Comparison of ENCODE assay signal across 12 cellular contexts in genomic region chr11:35007277-35007676, GRCh38.
DNase-seq lines count a peak whose midpoint lies in the region; ATAC-seq lines count a peak whose summit lies in the region.
"Had no signal": no experiment of that assay in that cellular context is flagged by ENCODE, and none has a peak within 500 bp of the region (broad histone marks: within the 10 kb centered on the region; RNA-seq: fewer than 3 reads in every experiment).

No MANE protein-coding gene starts in this region.

- H3K4me1 Mint-ChIP-seq in activated CD4-positive, alpha-beta T cell treated with anti-CD3 and anti-CD28 coated beads, Interleukin-2, amount 10 ng/mL, durations not matched to agents 24 days and 14 days: peaks cover 47% of the 10 kb centered on the region
- H3K4me1 Mint-ChIP-seq in stimulated activated effector memory CD8-positive, alpha-beta T cell treated with anti-CD3 and anti-CD28 coated beads, Interleukin-12 subunit alpha, Interleukin-12 subunit beta, amount 100 ng/mL, for 72 hours: peaks cover 61% of the 10 kb centered on the region

- peaks cover 14% of the 10 kb centered on the region for H3K27me3 Mint-ChIP-seq in activated CD4-positive, alpha-beta T cell treated with anti-CD3 and anti-CD28 coated beads, Interleukin-2, amount 10 ng/mL, durations not matched to agents 24 days and 14 days

- no peak for DNase-seq in activated CD4-positive, alpha-beta T cell treated with anti-CD3 and anti-CD28 coated beads, Interleukin-2, amount 10 ng/mL, durations not matched to agents 24 days and 14 days
- no peak for DNase-seq in activated CD4-positive, alpha-beta T cell treated with anti-CD3 and anti-CD28 coated beads for 4 hours
- no peak for DNase-seq in stimulated activated effector memory CD8-positive, alpha-beta T cell treated with anti-CD3 and anti-CD28 coated beads, Interleukin-12 subunit alpha, Interleukin-12 subunit beta, amount 100 ng/mL, for 72 hours (ENCODE audit: low spot score in 2 of 2)
- no peak for DNase-seq in NCI-H1048 (lab: John Stamatoyannopoulos, UW)
- DNase-seq in COLO829 (ENCODE audit: low spot score): no peak
- DNase-seq in stimulated activated CD4-positive, alpha-beta T cell treated with anti-CD3 and anti-CD28 coated beads, Interleukin-4, amount 100 ng/mL, for 1 hour: no peak
- DNase-seq: brain microvascular endothelial cell, EL had no signal

- intact Hi-C loops in activated CD4-positive, alpha-beta T cell treated with anti-CD3 and anti-CD28 coated beads, Interleukin-2, amount 10 ng/mL, durations not matched to agents 24 days and 14 days (cut with micrococcal nuclease): loop anchor here (2.0 kb wide), 1 partner anchor 384 kb away; no protein-coding TSS in a partner anchor

- peak overlapping the region; percentile 44 for H3K4me3 Mint-ChIP-seq in activated CD4-positive, alpha-beta T cell treated with anti-CD3 and anti-CD28 coated beads, Interleukin-2, amount 10 ng/mL, durations not matched to agents 24 days and 14 days
- H3K4me3 Mint-ChIP-seq in stimulated activated effector memory CD8-positive, alpha-beta T cell treated with anti-CD3 and anti-CD28 coated beads, Interleukin-12 subunit alpha, Interleukin-12 subunit beta, amount 100 ng/mL, for 72 hours: no peak overlapping the region
- H3K4me3 Mint-ChIP-seq: neural progenitor cell had no signal

- H3K36me3 Mint-ChIP-seq in activated CD4-positive, alpha-beta T cell treated with anti-CD3 and anti-CD28 coated beads, Interleukin-2, amount 10 ng/mL, durations not matched to agents 24 days and 14 days (ENCODE audit: low read depth): no peaks in the 10 kb centered on the region
- peaks cover 1% of the 10 kb centered on the region for H3K36me3 Mint-ChIP-seq in stimulated activated effector memory CD8-positive, alpha-beta T cell treated with anti-CD3 and anti-CD28 coated beads, Interleukin-12 subunit alpha, Interleukin-12 subunit beta, amount 100 ng/mL, for 72 hours
- H3K36me3 Mint-ChIP-seq: immature natural killer cell, neural progenitor cell had no signal

- H3K9me3 Mint-ChIP-seq in activated CD4-positive, alpha-beta T cell treated with anti-CD3 and anti-CD28 coated beads, Interleukin-2, amount 10 ng/mL, durations not matched to agents 24 days and 14 days: no peaks in the 10 kb centered on the region
- H3K9me3 Mint-ChIP-seq in stimulated activated effector memory CD8-positive, alpha-beta T cell treated with anti-CD3 and anti-CD28 coated beads, Interleukin-12 subunit alpha, Interleukin-12 subunit beta, amount 100 ng/mL, for 72 hours: no peaks in the 10 kb centered on the region
- H3K9me3 Mint-ChIP-seq: immature natural killer cell, neural progenitor cell had no signal

- H3K27ac Mint-ChIP-seq in activated CD4-positive, alpha-beta T cell treated with anti-CD3 and anti-CD28 coated beads, Interleukin-2, amount 10 ng/mL, durations not matched to agents 24 days and 14 days: peak overlapping the region; percentile 37
- H3K27ac Mint-ChIP-seq in stimulated activated effector memory CD8-positive, alpha-beta T cell treated with anti-CD3 and anti-CD28 coated beads, Interleukin-12 subunit alpha, Interleukin-12 subunit beta, amount 100 ng/mL, for 72 hours: no peak overlapping the region

- ATAC-seq in GM21529 (IDR thresholded peaks at IDR 0.05; ENCODE audit: unreplicated experiment) (peak; percentile 55), HG03196 (IDR thresholded peaks at IDR 0.05; ENCODE audit: unreplicated experiment) (peak; percentile 51)
- peak; percentile 47 for ATAC-seq in stimulated activated effector memory CD8-positive, alpha-beta T cell treated with anti-CD3 and anti-CD28 coated beads, Interleukin-12 subunit alpha, Interleukin-12 subunit beta, amount 100 ng/mL, for 72 hours
